Comparison of ENCODE assay signal across 19 cellular contexts in genomic region chr17:45016237-45016636, GRCh38. TPM values are rescaled to one million over a fixed set of nuclear protein-coding genes. Genes with fewer than 3 reads are reported as not detected.
"Had no signal": no experiment of that assay in that cellular context is flagged by ENCODE, and none has a peak within 500 bp of the region (broad histone marks: within the 10 kb centered on the region; RNA-seq: fewer than 3 reads in every experiment).

No MANE protein-coding gene starts in this region.

- ATAC-seq: activated CD8-positive, alpha-beta T cell treated with anti-CD3 and anti-CD28 coated beads, Interleukin-2, amount 10 ng/mL, durations not matched to agents 7 days and 5 days; body of pancreas had no signal

- H3K9me3 ChIP-seq: ascending aorta, body of pancreas had no signal

- DNase-seq: activated CD4-positive, alpha-beta T cell treated with anti-CD3 and anti-CD28 coated beads for 48 hours; activated CD4-positive, alpha-beta T cell treated with anti-CD3 and anti-CD28 coated beads, Interleukin-2, amount 50 U/mL, for 4 hours; activated CD4-positive, CD25-positive, alpha-beta regulatory T cell treated with anti-CD3 and anti-CD28 coated beads, Interleukin-2, amount 50 U/mL, for 72 hours; activated CD8-positive, alpha-beta memory T cell treated with anti-CD3 and anti-CD28 coated beads, Interleukin-2, amount 50 U/mL, for 48 hours; activated CD8-positive, alpha-beta T cell treated with anti-CD3 and anti-CD28 coated beads, Interleukin-2, amount 10 ng/mL, durations not matched to agents 7 days and 5 days; activated effector memory CD4-positive, alpha-beta T cell treated with Interleukin-2 at 50 U/mL for 16 hours; activated naive CD4-positive, alpha-beta T cell; activated T-cell treated with anti-CD3 and anti-CD28 coated beads, Interleukin-2, amount 50 U/mL, for 1 hour; NCI-H1105 treated with DMSO at 0.1 percent for 48 hours; NCI-H1930; NCI-H2171 treated with DMSO at 0.1 percent for 48 hours; NCI-H510A had no signal

- H3K4me3 ChIP-seq: ascending aorta, body of pancreas, K562, PC-9 had no signal

- H3K9me3 Mint-ChIP-seq: activated naive CD4-positive, alpha-beta T cell treated with anti-CD3 and anti-CD28 coated beads, Interleukin-2, amount 50 U/mL, for 24 hours; central memory CD8-positive, alpha-beta T cell; T-helper 1 cell treated with Interleukin-12 subunit alpha and Interleukin-12 subunit beta and Interleukin-4 antibody, amounts not matched to agents 30 μg/mL and 1 μg/mL, for 36 hours had no signal

- H3K27ac ChIP-seq: ascending aorta, PC-9 had no signal

- H3K27me3 ChIP-seq: ascending aorta, body of pancreas had no signal

- H3K36me3 ChIP-seq: ascending aorta had no signal

- H3K36me3 Mint-ChIP-seq: activated naive CD4-positive, alpha-beta T cell treated with anti-CD3 and anti-CD28 coated beads, Interleukin-2, amount 50 U/mL, for 24 hours had no signal

- H3K27ac Mint-ChIP-seq: activated CD8-positive, alpha-beta T cell treated with anti-CD3 and anti-CD28 coated beads, Interleukin-2, amount 10 ng/mL, durations not matched to agents 7 days and 5 days; activated naive CD4-positive, alpha-beta T cell treated with anti-CD3 and anti-CD28 coated beads, Interleukin-2, amount 50 U/mL, for 24 hours; T-helper 1 cell treated with Interleukin-12 subunit alpha and Interleukin-12 subunit beta and Interleukin-4 antibody, amounts not matched to agents 30 μg/mL and 1 μg/mL, for 36 hours had no signal

- H3K4me3 Mint-ChIP-seq: activated CD8-positive, alpha-beta T cell treated with anti-CD3 and anti-CD28 coated beads, Interleukin-2, amount 10 ng/mL, durations not matched to agents 7 days and 5 days; activated naive CD4-positive, alpha-beta T cell treated with anti-CD3 and anti-CD28 coated beads, Interleukin-2, amount 50 U/mL, for 24 hours; central memory CD8-positive, alpha-beta T cell; T-helper 1 cell treated with Interleukin-12 subunit alpha and Interleukin-12 subunit beta and Interleukin-4 antibody, amounts not matched to agents 30 μg/mL and 1 μg/mL, for 36 hours had no signal

RNA-seq across cellular contexts. Expression of gene C1QL1, which starts 48.1 kb away (rescaled TPM):
- total RNA-seq: ascending aorta had no signal
